23 cellular contexts compared by ENCODE assay signal in the genomic region with DNA sequence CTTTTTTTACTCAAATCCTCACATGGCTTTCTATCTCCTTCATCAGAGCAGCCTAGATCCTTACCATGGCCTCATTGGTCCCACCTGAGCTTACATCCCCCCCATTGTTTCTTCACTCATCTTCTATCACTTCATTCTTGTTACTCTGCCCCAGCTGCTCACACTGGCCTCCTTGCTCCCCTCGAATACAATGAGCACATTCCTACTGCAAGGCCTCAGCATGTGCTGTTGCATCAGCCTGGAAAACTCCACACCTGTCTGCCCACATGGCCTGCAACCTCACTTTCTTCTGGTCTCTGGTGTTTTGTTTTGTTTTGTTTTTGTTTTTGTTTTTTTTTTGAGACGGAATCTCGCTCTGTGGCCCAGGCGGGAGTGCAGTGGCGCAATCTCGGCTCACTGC.
"Had no signal": no experiment of that assay in that cellular context is flagged by ENCODE, and none has a peak within 500 bp of the region (broad histone marks: within the 10 kb centered on the region; RNA-seq: fewer than 3 reads in every experiment).

No MANE protein-coding gene starts in this region.

- H3K27me3 Mint-ChIP-seq: naive thymus-derived CD4-positive, alpha-beta T cell had no signal

- H3K4me3 ChIP-seq: coronary artery, dorsolateral prefrontal cortex, esophagus muscularis mucosa, gastroesophageal sphincter, heart left ventricle, hepatocyte, left lung, lower lobe of right lung had no signal

- H3K27ac Mint-ChIP-seq: natural killer cell had no signal

- H3K27ac ChIP-seq: coronary artery, dorsolateral prefrontal cortex, esophagus muscularis mucosa, foreskin keratinocyte, gastroesophageal sphincter, heart left ventricle, hepatocyte, left lung, lower lobe of right lung had no signal

- H3K36me3 ChIP-seq: esophagus muscularis mucosa, gastroesophageal sphincter, heart left ventricle, left lung, lower lobe of right lung had no signal

- H3K4me1 ChIP-seq: foreskin keratinocyte, heart left ventricle, left lung, lower lobe of right lung had no signal

- H3K9me3 ChIP-seq: esophagus muscularis mucosa, gastroesophageal sphincter, lower lobe of right lung had no signal

- H3K27me3 ChIP-seq: dorsolateral prefrontal cortex, esophagus muscularis mucosa, foreskin keratinocyte, gastroesophageal sphincter, heart left ventricle, hepatocyte, left lung had no signal

- H3K4me1 Mint-ChIP-seq: naive thymus-derived CD4-positive, alpha-beta T cell; natural killer cell had no signal

- H2AFZ ChIP-seq: hepatocyte had no signal

- DNase-seq: dermis blood vessel endothelial cell; dorsolateral prefrontal cortex; effector CD4-positive, alpha-beta T cell; effector memory CD4-positive, alpha-beta T cell; foreskin keratinocyte; heart left ventricle; hypothalamus; left cardiac atrium; left lung; lower lobe of right lung; mesenchymal stem cell; midbrain; naive thymus-derived CD4-positive, alpha-beta T cell; natural killer cell had no signal

- ATAC-seq: foreskin keratinocyte; gastroesophageal sphincter; heart left ventricle; left cardiac atrium; left lung; left ventricle myocardium superior; lower lobe of right lung; naive thymus-derived CD4-positive, alpha-beta T cell; natural killer cell had no signal

- FAIRE-seq: endothelial cell of umbilical vein, frontal cortex, islet of Langerhans, keratinocyte had no signal

- H3K4me3 Mint-ChIP-seq: naive thymus-derived CD4-positive, alpha-beta T cell; natural killer cell had no signal

- H3K79me2 ChIP-seq: hepatocyte had no signal

- H3K4me2 ChIP-seq: hepatocyte had no signal

- H3K36me3 Mint-ChIP-seq: naive thymus-derived CD4-positive, alpha-beta T cell; natural killer cell had no signal
